Comparison of ENCODE assay signal across 2 cellular contexts in the genomic region with DNA sequence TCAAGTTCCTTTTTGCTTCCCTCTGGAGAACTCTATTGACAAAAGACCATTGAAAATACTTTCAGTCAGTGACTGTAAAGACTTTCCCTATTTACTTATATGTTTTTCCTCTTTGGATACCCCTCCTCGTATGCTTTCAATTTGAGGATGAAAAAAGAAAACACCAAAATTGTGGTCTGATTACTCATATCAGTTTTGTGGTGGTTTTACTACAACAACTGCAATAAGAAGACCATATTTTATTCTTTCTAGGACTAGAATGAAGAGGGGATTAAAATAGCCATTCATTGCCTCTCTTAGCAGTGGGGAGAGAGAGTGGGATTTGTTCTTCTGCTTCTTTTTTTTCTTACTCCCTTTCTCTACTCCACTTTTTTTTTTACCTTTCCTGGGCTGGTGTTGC.
TF ChIP-seq lines count a peak whose summit lies in the region.

No MANE protein-coding gene starts in this region.

TF ChIP-seq in IMR-90, 13 proteins besides CTCF, POLR2A, EP300 and RAD21:
- TF ChIP-seq RCOR1 (IDR thresholded peaks at IDR 0.05; ENCODE audit: insufficient replicate concordance, low read length) (no peak), MAFK (IDR thresholded peaks at IDR 0.05; ENCODE audit: low read depth, low read length) (no peak), ELK1 (IDR thresholded peaks at IDR 0.05; ENCODE audit: borderline replicate concordance, low read depth, low read length) (no peak), FOS (IDR thresholded peaks at IDR 0.05; ENCODE audit: low read depth, low read length) (no peak), SMC3 (IDR thresholded peaks at IDR 0.05; ENCODE audit: low read depth, low read length) (no peak), MXI1 (IDR thresholded peaks at IDR 0.05; ENCODE audit: borderline replicate concordance, low read depth, low read length) (no peak), USF2 (IDR thresholded peaks at IDR 0.05; ENCODE audit: low read depth, low read length) (no peak), NFE2L2 (IDR thresholded peaks at IDR 0.05; ENCODE audit: low read depth, low read length) (no peak), MAZ (IDR thresholded peaks at IDR 0.05; ENCODE audit: borderline replicate concordance, low read depth, low read length) (no peak), RFX5 (IDR thresholded peaks at IDR 0.05; ENCODE audit: low read depth, low read length) (no peak), BHLHE40 (IDR thresholded peaks at IDR 0.05; ENCODE audit: low read depth, low read length) (no peak), CHD1 (IDR thresholded peaks at IDR 0.05; ENCODE audit: low read depth, low read length) (no peak), CEBPB (IDR thresholded peaks at IDR 0.05; ENCODE audit: low read depth, low read length) (no peak)

TF ChIP-seq in GM12878, 131 proteins besides CTCF, POLR2A, EP300 and RAD21 (continues in another document):
- no peak for TF ChIP-seq CREB1 (IDR thresholded peaks at IDR 0.05; ENCODE audit: low read depth)
- TF ChIP-seq BACH1 (IDR thresholded peaks at IDR 0.05; ENCODE audit: borderline replicate concordance), result no peak
- no peak for TF ChIP-seq BHLHE40 (IDR thresholded peaks at IDR 0.05; ENCODE audit: borderline replicate concordance in 1 of 2, low read depth in 2 of 2, low read length in 1 of 2)
- TF ChIP-seq DPF2 (IDR thresholded peaks at IDR 0.05), result 0 out of 2 replicates have a peak, but pooled peaks have one; percentile 16
- peak; percentile 83; the same call in 1 of the 2 replicates for TF ChIP-seq NFIC (IDR thresholded peaks at IDR 0.05; ENCODE audit: low read depth, low read length)
- TF ChIP-seq SKIL (IDR thresholded peaks at IDR 0.05; ENCODE audit: low read depth, poor library complexity, severe bottlenecking), result no peak
- no peak for TF ChIP-seq CHD2 (IDR thresholded peaks at IDR 0.05; ENCODE audit: borderline replicate concordance, low read depth, low read length)
- TF ChIP-seq MTA2 (IDR thresholded peaks at IDR 0.05; ENCODE audit: low read depth), result 0 out of 2 replicates have a peak, but pooled peaks have one; percentile 23
- TF ChIP-seq ZBED1 (IDR thresholded peaks at IDR 0.05; ENCODE audit: borderline replicate concordance), result no peak
- 0 out of 2 replicates have a peak, but pooled peaks have one; percentile 37 for TF ChIP-seq MEF2A (IDR thresholded peaks at IDR 0.05; ENCODE audit: insufficient read depth, low read depth, low read length)
- TF ChIP-seq, protein P1, sequence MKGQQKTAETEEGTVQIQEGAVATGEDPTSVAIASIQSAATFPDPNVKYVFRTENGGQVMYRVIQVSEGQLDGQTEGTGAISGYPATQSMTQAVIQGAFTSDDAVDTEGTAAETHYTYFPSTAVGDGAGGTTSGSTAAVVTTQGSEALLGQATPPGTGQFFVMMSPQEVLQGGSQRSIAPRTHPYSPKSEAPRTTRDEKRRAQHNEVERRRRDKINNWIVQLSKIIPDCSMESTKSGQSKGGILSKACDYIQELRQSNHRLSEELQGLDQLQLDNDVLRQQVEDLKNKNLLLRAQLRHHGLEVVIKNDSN (IDR thresholded peaks at IDR 0.05; ENCODE audit: borderline replicate concordance, extremely low read length, insufficient read depth, low read depth, low read length), result no peak
- TF ChIP-seq ELK1 (IDR thresholded peaks at IDR 0.05; ENCODE audit: low read depth, low read length), result no peak
- no peak for TF ChIP-seq RFX5 (IDR thresholded peaks at IDR 0.05; ENCODE audit: low read depth, low read length)
- TF ChIP-seq TAF1 (IDR thresholded peaks at IDR 0.05; ENCODE audit: borderline replicate concordance, low read depth, low read length), result no peak
- peak; percentile 55 for TF ChIP-seq IKZF1 (conservative IDR thresholded peaks at IDR 0.05)
- no peak for TF ChIP-seq RAD51 (IDR thresholded peaks at IDR 0.05)
- no peak for TF ChIP-seq SIX5 (IDR thresholded peaks at IDR 0.05; ENCODE audit: low read depth, low read length, severe bottlenecking)
- TF ChIP-seq GABPA (IDR thresholded peaks at IDR 0.05; ENCODE audit: low read depth), result no peak
- peak; percentile 58; the same call in 1 of the 2 replicates for TF ChIP-seq IRF4 (IDR thresholded peaks at IDR 0.05; ENCODE audit: low read depth, low read length)
- no peak for TF ChIP-seq RB1 (IDR thresholded peaks at IDR 0.05; ENCODE audit: borderline replicate concordance)
- no peak for TF ChIP-seq NR2C1 (IDR thresholded peaks at IDR 0.05)
- TF ChIP-seq FOXK2 (IDR thresholded peaks at IDR 0.05), result no peak
- no peak for TF ChIP-seq CBX5 (IDR thresholded peaks at IDR 0.05; ENCODE audit: low read depth)
- no peak for TF ChIP-seq USF2 (IDR thresholded peaks at IDR 0.05; ENCODE audit: borderline replicate concordance, low read depth, low read length)
- TF ChIP-seq RCOR1 (conservative IDR thresholded peaks at IDR 0.05; ENCODE audit: low read depth, low read length), result no peak
- peak; percentile 14; the same call in 1 of the 2 replicates for TF ChIP-seq RELB (IDR thresholded peaks at IDR 0.05; ENCODE audit: low read depth)
- peak; percentile 96 for TF ChIP-seq RUNX3 (IDR thresholded peaks at IDR 0.05; ENCODE audit: low read length)
- TF ChIP-seq HDAC2 (IDR thresholded peaks at IDR 0.05), result no peak
- TF ChIP-seq ZSCAN29 (IDR thresholded peaks at IDR 0.05), result no peak
- TF ChIP-seq TCF7 (IDR thresholded peaks at IDR 0.05; ENCODE audit: borderline replicate concordance), result 0 out of 2 replicates have a peak, but pooled peaks have one; percentile 47
- no peak for TF ChIP-seq RBBP5 (conservative IDR thresholded peaks at IDR 0.05)
- no peak for TF ChIP-seq NRF1 (conservative IDR thresholded peaks at IDR 0.05; ENCODE audit: low read depth, low read length)
- TF ChIP-seq HDAC6 (IDR thresholded peaks at IDR 0.05; ENCODE audit: unreplicated experiment), result no peak
- peak; percentile 72; the same call in 1 of the 2 replicates for TF ChIP-seq CBFB (IDR thresholded peaks at IDR 0.05; ENCODE audit: low read depth)
- TF ChIP-seq MLLT1 (IDR thresholded peaks at IDR 0.05), result no peak
- TF ChIP-seq ATF3 (IDR thresholded peaks at IDR 0.05; ENCODE audit: borderline replicate concordance, extremely low read depth, low read depth, low read length), result no peak
- TF ChIP-seq, protein P2, sequence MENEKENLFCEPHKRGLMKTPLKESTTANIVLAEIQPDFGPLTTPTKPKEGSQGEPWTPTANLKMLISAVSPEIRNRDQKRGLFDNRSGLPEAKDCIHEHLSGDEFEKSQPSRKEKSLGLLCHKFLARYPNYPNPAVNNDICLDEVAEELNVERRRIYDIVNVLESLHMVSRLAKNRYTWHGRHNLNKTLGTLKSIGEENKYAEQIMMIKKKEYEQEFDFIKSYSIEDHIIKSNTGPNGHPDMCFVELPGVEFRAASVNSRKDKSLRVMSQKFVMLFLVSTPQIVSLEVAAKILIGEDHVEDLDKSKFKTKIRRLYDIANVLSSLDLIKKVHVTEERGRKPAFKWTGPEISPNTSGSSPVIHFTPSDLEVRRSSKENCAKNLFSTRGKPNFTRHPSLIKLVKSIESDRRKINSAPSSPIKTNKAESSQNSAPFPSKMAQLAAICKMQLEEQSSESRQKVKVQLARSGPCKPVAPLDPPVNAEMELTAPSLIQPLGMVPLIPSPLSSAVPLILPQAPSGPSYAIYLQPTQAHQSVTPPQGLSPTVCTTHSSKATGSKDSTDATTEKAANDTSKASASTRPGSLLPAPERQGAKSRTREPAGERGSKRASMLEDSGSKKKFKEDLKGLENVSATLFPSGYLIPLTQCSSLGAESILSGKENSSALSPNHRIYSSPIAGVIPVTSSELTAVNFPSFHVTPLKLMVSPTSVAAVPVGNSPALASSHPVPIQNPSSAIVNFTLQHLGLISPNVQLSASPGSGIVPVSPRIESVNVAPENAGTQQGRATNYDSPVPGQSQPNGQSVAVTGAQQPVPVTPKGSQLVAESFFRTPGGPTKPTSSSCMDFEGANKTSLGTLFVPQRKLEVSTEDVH (IDR thresholded peaks at IDR 0.05; ENCODE audit: low read depth, partially characterized antibody), result no peak
- TF ChIP-seq ATF7 (IDR thresholded peaks at IDR 0.05; ENCODE audit: low read depth), result no peak
- no peak for TF ChIP-seq SRF (IDR thresholded peaks at IDR 0.05; ENCODE audit: low read depth in 2 of 2, low read length in 2 of 2)
- TF ChIP-seq, protein P3, sequence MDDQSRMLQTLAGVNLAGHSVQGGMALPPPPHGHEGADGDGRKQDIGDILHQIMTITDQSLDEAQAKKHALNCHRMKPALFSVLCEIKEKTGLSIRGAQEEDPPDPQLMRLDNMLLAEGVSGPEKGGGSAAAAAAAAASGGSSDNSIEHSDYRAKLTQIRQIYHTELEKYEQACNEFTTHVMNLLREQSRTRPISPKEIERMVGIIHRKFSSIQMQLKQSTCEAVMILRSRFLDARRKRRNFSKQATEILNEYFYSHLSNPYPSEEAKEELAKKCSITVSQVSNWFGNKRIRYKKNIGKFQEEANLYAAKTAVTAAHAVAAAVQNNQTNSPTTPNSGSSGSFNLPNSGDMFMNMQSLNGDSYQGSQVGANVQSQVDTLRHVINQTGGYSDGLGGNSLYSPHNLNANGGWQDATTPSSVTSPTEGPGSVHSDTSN (IDR thresholded peaks at IDR 0.05; ENCODE audit: insufficient replicate concordance, low read depth, low read length), result no peak
- no peak for TF ChIP-seq POU2F2 (IDR thresholded peaks at IDR 0.05; ENCODE audit: borderline replicate concordance, low read depth, low read length)
- peak; percentile 26; the same call in 1 of the 2 replicates for TF ChIP-seq FOXM1 (IDR thresholded peaks at IDR 0.05; ENCODE audit: low read depth, low read length)
- no peak for TF ChIP-seq SREBF1 (IDR thresholded peaks at IDR 0.05; ENCODE audit: low read length)
